8 cellular contexts compared by ENCODE assay signal in the genomic region with DNA sequence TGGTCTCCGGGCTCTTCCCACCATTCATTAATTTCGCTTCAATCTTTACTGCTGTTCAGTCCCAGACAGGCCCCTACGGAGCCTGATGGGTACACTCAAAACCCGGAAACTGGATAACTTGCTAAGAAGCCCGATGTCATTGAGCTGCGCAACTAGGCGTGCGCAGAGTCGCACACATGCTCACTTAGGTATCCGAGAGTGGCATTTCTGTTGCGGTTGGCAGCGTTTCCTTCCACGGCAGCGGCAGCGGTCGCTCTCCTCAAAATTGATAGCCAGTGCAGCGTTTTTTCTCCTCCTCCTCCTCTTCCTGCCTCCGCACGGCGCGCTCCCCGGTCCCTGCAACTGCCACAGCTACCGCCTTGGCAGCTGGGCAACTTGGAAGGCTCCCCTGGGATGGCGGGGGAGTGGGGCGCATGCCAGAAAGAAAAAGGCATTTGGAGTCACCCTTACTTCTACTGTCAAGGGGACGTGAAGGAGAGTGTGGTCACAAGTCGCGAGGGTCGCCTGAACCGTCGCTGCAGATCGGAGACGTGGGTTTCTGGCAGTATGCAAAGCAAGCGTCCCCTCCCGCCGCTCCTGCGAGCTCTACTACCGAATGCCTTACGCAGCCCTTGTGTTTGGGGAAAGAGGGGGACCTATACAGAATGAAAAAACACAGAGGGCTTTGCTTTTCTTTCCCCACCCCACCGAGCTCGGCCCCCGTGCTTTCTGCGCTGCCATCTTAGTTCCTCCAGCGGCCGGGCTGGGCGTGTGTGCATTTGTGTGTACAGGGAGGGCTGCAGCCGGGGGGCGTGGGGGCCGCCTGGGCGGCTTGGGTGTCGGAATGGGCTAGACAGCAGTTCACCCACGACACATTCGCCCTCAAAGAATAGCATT. TPM values are rescaled to one million over a fixed set of nuclear protein-coding genes. Genes with fewer than 3 reads are reported as not detected.
A peak's percentile ranks its signal among the peaks of the same experiment; 100 is the strongest.
DNase-seq lines count a peak whose midpoint lies in the region; ATAC-seq, FAIRE-seq and TF ChIP-seq lines count a peak whose summit lies in the region.

No MANE protein-coding gene starts in this region.

- ATAC-seq in HG02840 (IDR thresholded peaks at IDR 0.05; ENCODE audit: low FRiP score, unreplicated experiment) (peak; percentile 55), left cardiac atrium (peak; percentile 81), upper lobe of left lung (ENCODE audit: low FRiP score in 2 of 2) (peak; percentile 88 to 94)

- intact Hi-C loops in adrenal gland (cut with DNase I) (loop anchor here (5.0 to 10.0 kb wide), 2 partner anchors 145 to 148 kb away; no protein-coding TSS in a partner anchor), left cardiac atrium (cut with DNase I) (loop anchor here in 1 of 2 donors (10.0 kb wide), 1 partner anchor 145 kb away; no protein-coding TSS in a partner anchor), posterior cingulate gyrus (cut with DNase I) (loop anchor here (5.0 kb wide), 3 partner anchors 148 to 368 kb away; partner anchors contain the start of genes FBXL3 and SLAIN1)

- H3K36me3 ChIP-seq in adrenal gland (replicated peaks in 1 of 2): no peaks in the 10 kb centered on the region
- no peaks in the 10 kb centered on the region for H3K36me3 ChIP-seq in upper lobe of left lung

- no peak for TF ChIP-seq EP300 in upper lobe of left lung (IDR thresholded peaks at IDR 0.05)

- FAIRE-seq in GM12892 (lab: Jason Lieb, UNC): peak; percentile 96

- TF ChIP-seq POLR2A in GM12892 (IDR thresholded peaks at IDR 0.05; ENCODE audit: low read depth, low read length) (peak; percentile 86), adrenal gland (IDR thresholded peaks at IDR 0.05) (peak; percentile 73 to 75), upper lobe of left lung (IDR thresholded peaks at IDR 0.05) (peak in 2 of 4 donors; percentile 29 to 66)

- peak overlapping the region; percentile 12 to 77 (median 43) for H3K4me3 ChIP-seq in adrenal gland
- peak overlapping the region; percentile 72 to 88 (median 85) for H3K4me3 ChIP-seq in upper lobe of left lung

- peaks cover 4 to 27% of the 10 kb centered on the region in 2 donors for H3K4me1 ChIP-seq in adrenal gland (replicated peaks in 1 of 2)
- peaks cover 13 to 30% (median 26%) of the 10 kb centered on the region in 4 donors for H3K4me1 ChIP-seq in upper lobe of left lung

- H3K9me3 ChIP-seq in adrenal gland (replicated peaks in 1 of 3) (no peaks in the 10 kb centered on the region), upper lobe of left lung (no peaks in the 10 kb centered on the region)

- peak in 1 of 6 experiments; percentile 9 for TF ChIP-seq CTCF in adrenal gland (IDR thresholded peaks at IDR 0.05)
- no peak for TF ChIP-seq CTCF in upper lobe of left lung (IDR thresholded peaks at IDR 0.05)

- DNase-seq in GM12892 (ENCODE audit: insufficient read length) (peak; percentile 61), NCI-H1436 (lab: John Stamatoyannopoulos, UW) (peak; percentile 85), SW480 (ENCODE audit: low spot score) (peak; percentile 98), adrenal gland (peak; percentile 85 to 95 (median 88)), left cardiac atrium (peak; percentile 83), posterior cingulate gyrus (peak; percentile 78 to 97 (median 84)), upper lobe of left lung (peak; percentile 93)

- H3K27me3 ChIP-seq in adrenal gland: no peaks in the 10 kb centered on the region
- H3K27me3 ChIP-seq in upper lobe of left lung: no peaks in the 10 kb centered on the region

- peak overlapping the region; percentile 63 to 88 (median 77) for H3K27ac ChIP-seq in adrenal gland
- H3K27ac ChIP-seq in upper lobe of left lung: peak overlapping the region; percentile 86 to 91 (median 90)

- WGBS in adrenal gland, 4 donors: 0 to 1% (median 0%) methylated on average over 37 to 53 of the region's 53 CpGs
- 0 to 1% methylated on average over 39 to 53 of the region's 53 CpGs for WGBS in upper lobe of left lung, 2 donors

RNA-seq across cellular contexts. Expression of gene MYCBP2, which starts 2.5 kb away (rescaled TPM):
- 57.9 TPM for polyA plus RNA-seq in GM12892 (2012; ENCODE audit: missing spikeins)
- total RNA-seq in adrenal gland (100 to 1,000 TPM in 3 of 8 donors, 10 to 100 TPM in 5; 60.8 to 126 (median 78.7) TPM), left cardiac atrium (10 to 100 TPM; 86.9 to 99.5 TPM), upper lobe of left lung (100 to 1,000 TPM in 3 of 6 donors, 10 to 100 TPM in 3; 83.3 to 288 (median 127) TPM)
- 10 to 100 TPM; 28.7 to 48.1 (median 44.9) TPM for polyA plus RNA-seq in adrenal gland

Comparison
In these comparisons a context has a peak if more than half of its experiments do, and no peak if none do; other contexts are left out.
1. Peak in every context shown above with its lines: DNase-seq, ATAC-seq, H3K4me3 ChIP-seq and H3K27ac ChIP-seq.